In the genomic region with DNA sequence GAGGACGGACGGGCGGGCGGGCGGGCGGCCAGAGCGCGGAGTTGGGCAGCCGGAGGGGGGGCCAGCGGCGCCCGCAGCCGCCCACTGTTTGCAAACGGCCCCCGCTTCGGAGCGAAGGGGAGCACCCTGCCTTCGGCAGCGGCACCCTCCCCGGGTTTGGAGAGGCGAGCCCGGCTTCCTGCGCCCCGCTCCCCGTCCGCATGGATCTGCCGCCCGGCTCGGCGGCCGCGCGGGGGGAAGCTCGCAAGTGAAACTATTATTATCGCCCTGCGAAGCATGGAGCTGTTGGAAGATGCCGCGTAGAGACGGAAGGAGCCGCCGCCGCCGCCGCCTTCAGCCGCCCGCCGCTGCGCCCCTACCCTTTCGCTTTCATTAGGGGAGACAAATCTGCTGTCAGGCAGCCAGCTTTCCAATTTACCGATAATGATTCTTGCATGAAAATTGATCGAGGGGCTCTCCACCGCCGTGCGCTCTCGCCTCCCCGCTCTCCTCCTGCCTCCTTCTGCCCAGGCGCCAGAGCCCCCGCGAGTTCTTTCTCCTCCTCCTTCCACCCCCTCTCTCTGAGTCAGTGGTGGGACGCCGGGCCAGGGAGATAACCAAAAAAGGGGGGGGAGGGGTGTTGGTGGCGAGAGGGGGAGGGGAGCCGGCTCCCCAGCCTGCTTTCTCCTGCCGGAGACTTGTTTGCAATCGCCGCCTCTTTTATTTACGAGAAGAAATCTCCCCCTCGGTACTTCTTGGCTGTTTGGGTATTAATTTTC, we compare ENCODE assay signal across 1 cellular context.
TF ChIP-seq lines count a peak whose summit lies in the region.

No MANE protein-coding gene starts in this region.

TF ChIP-seq in K562, 482 proteins besides CTCF, POLR2A, EP300 and RAD21 (continued from another document and continues in another):
- TF ChIP-seq, protein P1, sequence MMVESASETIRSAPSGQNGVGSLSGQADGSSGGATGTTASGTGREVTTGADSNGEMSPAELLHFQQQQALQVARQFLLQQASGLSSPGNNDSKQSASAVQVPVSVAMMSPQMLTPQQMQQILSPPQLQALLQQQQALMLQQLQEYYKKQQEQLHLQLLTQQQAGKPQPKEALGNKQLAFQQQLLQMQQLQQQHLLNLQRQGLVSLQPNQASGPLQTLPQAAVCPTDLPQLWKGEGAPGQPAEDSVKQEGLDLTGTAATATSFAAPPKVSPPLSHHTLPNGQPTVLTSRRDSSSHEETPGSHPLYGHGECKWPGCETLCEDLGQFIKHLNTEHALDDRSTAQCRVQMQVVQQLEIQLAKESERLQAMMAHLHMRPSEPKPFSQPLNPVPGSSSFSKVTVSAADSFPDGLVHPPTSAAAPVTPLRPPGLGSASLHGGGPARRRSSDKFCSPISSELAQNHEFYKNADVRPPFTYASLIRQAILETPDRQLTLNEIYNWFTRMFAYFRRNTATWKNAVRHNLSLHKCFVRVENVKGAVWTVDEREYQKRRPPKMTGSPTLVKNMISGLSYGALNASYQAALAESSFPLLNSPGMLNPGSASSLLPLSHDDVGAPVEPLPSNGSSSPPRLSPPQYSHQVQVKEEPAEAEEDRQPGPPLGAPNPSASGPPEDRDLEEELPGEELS (CRISPR knock-in tag; IDR thresholded peaks at IDR 0.05; ENCODE audit: borderline replicate concordance): no peak
- TF ChIP-seq POLR2B (IDR thresholded peaks at IDR 0.05; ENCODE audit: low read depth, partially characterized antibody) (peak; percentile 91), TBL1XR1 (IDR thresholded peaks at IDR 0.05; ENCODE audit: low read length in 2 of 2) (peak; percentile 70 to 82; a peak in 2 of 4 replicates), YY1 (IDR thresholded peaks at IDR 0.05; ENCODE audit: borderline replicate concordance in 1 of 3, control insufficient read depth in 1 of 3, extremely low read depth in 1 of 3, insufficient read depth in 3 of 3, insufficient read length in 1 of 3, insufficient replicate concordance in 2 of 3, low read depth in 1 of 3, low read length in 2 of 3) (peak in 1 of 3 experiments; percentile 60), NCOA2 (IDR thresholded peaks at IDR 0.05; ENCODE audit: partially characterized antibody in 2 of 2) (no peak), CBX5 (IDR thresholded peaks at IDR 0.05; ENCODE audit: borderline replicate concordance, low read depth) (no peak), HDGF (IDR thresholded peaks at IDR 0.05) (no peak), GATAD2A (IDR thresholded peaks at IDR 0.05) (peak; percentile 41; the same call in 1 of the 2 replicates), RFX7 (CRISPR knock-in tag; IDR thresholded peaks at IDR 0.05) (no peak), NRF1 (conservative IDR thresholded peaks at IDR 0.05 in 1 of 2, IDR thresholded peaks at IDR 0.05 in 1 of 2) (peak; percentile 44 to 56; a peak in 2 of 4 replicates), ATF7 (IDR thresholded peaks at IDR 0.05) (peak; percentile 50), MTA3 (IDR thresholded peaks at IDR 0.05; ENCODE audit: borderline replicate concordance) (peak; percentile 77), RCOR1 (IDR thresholded peaks at IDR 0.05; ENCODE audit: borderline replicate concordance in 1 of 2, low read depth in 2 of 2, low read length in 2 of 2) (peak in 1 of 2 experiments; percentile 76; a peak in 1 of 4 replicates), MED1 (CRISPR knock-in tag; IDR thresholded peaks at IDR 0.05; ENCODE audit: borderline replicate concordance) (no peak), ZNF717 (CRISPR knock-in tag; IDR thresholded peaks at IDR 0.05) (no peak), ZFP1 (CRISPR knock-in tag; IDR thresholded peaks at IDR 0.05) (peak; percentile 65; the same call in 1 of the 2 replicates), KLF13 (tag; IDR thresholded peaks at IDR 0.05; ENCODE audit: borderline replicate concordance, low read depth) (0 out of 2 replicates have a peak, but pooled peaks have one; percentile 35), TSC22D4 (tag; IDR thresholded peaks at IDR 0.05) (no peak), FOSL1 (tag; conservative IDR thresholded peaks at IDR 0.05) (peak; percentile 96), FIP1L1 (IDR thresholded peaks at IDR 0.05; ENCODE audit: low read depth, low read length, poor library complexity, severe bottlenecking) (peak; percentile 96), CTBP1 (IDR thresholded peaks at IDR 0.05; ENCODE audit: borderline replicate concordance) (peak; percentile 71), ZNF253 (CRISPR knock-in tag; conservative IDR thresholded peaks at IDR 0.05) (no peak), SMAD4 (CRISPR knock-in tag; conservative IDR thresholded peaks at IDR 0.05) (peak; percentile 90), ZNF76 (CRISPR knock-in tag; IDR thresholded peaks at IDR 0.05; ENCODE audit: borderline replicate concordance) (peak; percentile 72; the same call in 1 of the 2 replicates), MEF2D (tag; conservative IDR thresholded peaks at IDR 0.05; ENCODE audit: low read depth) (no peak), CREB1 (IDR thresholded peaks at IDR 0.05) (no peak), CREB1 (CRISPR knock-in tag; IDR thresholded peaks at IDR 0.05) (0 out of 2 replicates have a peak, but pooled peaks have one; percentile 16), HDAC2 (IDR thresholded peaks at IDR 0.05) (peak; percentile 29; the same call in 1 of the 2 replicates), MCM7 (IDR thresholded peaks at IDR 0.05) (no peak), NFIC (IDR thresholded peaks at IDR 0.05) (peak; percentile 78), SIN3A (IDR thresholded peaks at IDR 0.05; ENCODE audit: borderline replicate concordance in 2 of 2, control insufficient read depth in 1 of 2, low read depth in 2 of 2, low read length in 2 of 2) (peak in 1 of 2 experiments; percentile 3; a peak in 2 of 4 replicates), SRSF7 (optimal IDR thresholded peaks at IDR 0.05; ENCODE audit: low read depth, low read length) (no peak), HLTF (IDR thresholded peaks at IDR 0.05) (peak; percentile 68; the same call in 1 of the 2 replicates), HMGN3 (IDR thresholded peaks at IDR 0.05; ENCODE audit: borderline replicate concordance, extremely low read depth, insufficient read length, low read depth, low read length) (peak; percentile 92), BRD4 (IDR thresholded peaks at IDR 0.05) (peak; percentile 71), MYC (IDR thresholded peaks at IDR 0.05; ENCODE audit: low read depth, low read length) (peak; percentile 19; the same call in 1 of the 2 replicates), MYC (CRISPR knock-in tag; IDR thresholded peaks at IDR 0.05; ENCODE audit: borderline replicate concordance, low read depth) (peak; percentile 89; the same call in 1 of the 2 replicates), ZSCAN29 (IDR thresholded peaks at IDR 0.05) (0 out of 2 replicates have a peak, but pooled peaks have one; percentile 34), MAZ (CRISPR knock-in tag; conservative IDR thresholded peaks at IDR 0.05 in 1 of 2, IDR thresholded peaks at IDR 0.05 in 1 of 2) (peak; percentile 91 to 96), RUNX1 (IDR thresholded peaks at IDR 0.05; ENCODE audit: low read depth) (0 out of 2 replicates have a peak, but pooled peaks have one; percentile 24), ZFX (CRISPR knock-in tag; IDR thresholded peaks at IDR 0.05) (no peak), CEBPG (CRISPR knock-in tag; IDR thresholded peaks at IDR 0.05) (no peak), CEBPG (tag; conservative IDR thresholded peaks at IDR 0.05 in 1 of 2, IDR thresholded peaks at IDR 0.05 in 1 of 2) (no peak)
- TF ChIP-seq, protein P2, sequence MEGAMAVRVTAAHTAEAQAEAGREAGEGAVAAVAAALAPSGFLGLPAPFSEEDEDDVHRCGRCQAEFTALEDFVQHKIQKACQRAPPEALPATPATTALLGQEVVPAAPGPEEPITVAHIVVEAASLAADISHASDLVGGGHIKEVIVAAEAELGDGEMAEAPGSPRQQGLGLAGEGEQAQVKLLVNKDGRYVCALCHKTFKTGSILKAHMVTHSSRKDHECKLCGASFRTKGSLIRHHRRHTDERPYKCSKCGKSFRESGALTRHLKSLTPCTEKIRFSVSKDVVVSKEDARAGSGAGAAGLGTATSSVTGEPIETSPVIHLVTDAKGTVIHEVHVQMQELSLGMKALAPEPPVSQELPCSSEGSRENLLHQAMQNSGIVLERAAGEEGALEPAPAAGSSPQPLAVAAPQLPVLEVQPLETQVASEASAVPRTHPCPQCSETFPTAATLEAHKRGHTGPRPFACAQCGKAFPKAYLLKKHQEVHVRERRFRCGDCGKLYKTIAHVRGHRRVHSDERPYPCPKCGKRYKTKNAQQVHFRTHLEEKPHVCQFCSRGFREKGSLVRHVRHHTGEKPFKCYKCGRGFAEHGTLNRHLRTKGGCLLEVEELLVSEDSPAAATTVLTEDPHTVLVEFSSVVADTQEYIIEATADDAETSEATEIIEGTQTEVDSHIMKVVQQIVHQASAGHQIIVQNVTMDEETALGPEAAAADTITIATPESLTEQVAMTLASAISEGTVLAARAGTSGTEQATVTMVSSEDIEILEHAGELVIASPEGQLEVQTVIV (CRISPR knock-in tag; IDR thresholded peaks at IDR 0.05; ENCODE audit: borderline replicate concordance): no peak
- TF ChIP-seq, protein P3, sequence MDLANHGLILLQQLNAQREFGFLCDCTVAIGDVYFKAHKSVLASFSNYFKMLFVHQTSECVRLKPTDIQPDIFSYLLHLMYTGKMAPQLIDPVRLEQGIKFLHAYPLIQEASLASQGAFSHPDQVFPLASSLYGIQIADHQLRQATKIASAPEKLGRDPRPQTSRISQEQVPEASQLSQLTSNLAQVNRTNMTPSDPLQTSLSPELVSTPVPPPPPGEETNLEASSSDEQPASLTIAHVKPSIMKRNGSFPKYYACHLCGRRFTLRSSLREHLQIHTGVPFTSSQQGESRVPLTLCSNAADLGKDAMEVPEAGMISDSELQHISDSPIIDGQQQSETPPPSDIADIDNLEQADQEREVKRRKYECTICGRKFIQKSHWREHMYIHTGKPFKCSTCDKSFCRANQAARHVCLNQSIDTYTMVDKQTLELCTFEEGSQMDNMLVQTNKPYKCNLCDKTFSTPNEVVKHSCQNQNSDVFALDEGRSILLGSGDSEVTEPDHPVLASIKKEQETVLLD (IDR thresholded peaks at IDR 0.05): peak; percentile 73; the same call in 1 of the 2 replicates
- TF ChIP-seq, protein P4, sequence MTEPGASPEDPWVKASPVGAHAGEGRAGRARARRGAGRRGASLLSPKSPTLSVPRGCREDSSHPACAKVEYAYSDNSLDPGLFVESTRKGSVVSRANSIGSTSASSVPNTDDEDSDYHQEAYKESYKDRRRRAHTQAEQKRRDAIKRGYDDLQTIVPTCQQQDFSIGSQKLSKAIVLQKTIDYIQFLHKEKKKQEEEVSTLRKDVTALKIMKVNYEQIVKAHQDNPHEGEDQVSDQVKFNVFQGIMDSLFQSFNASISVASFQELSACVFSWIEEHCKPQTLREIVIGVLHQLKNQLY (CRISPR knock-in tag; conservative IDR thresholded peaks at IDR 0.05): 0 out of 4 replicates have a peak, but pooled peaks of 1 of the 2 experiments have one; percentile 61
- TF ChIP-seq, protein P5, sequence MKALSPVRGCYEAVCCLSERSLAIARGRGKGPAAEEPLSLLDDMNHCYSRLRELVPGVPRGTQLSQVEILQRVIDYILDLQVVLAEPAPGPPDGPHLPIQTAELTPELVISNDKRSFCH (CRISPR knock-in tag; IDR thresholded peaks at IDR 0.05): no peak
- TF ChIP-seq, protein P5 (tag; IDR thresholded peaks at IDR 0.05): peak; percentile 49; the same call in 1 of the 2 replicates
- TF ChIP-seq, protein P6, sequence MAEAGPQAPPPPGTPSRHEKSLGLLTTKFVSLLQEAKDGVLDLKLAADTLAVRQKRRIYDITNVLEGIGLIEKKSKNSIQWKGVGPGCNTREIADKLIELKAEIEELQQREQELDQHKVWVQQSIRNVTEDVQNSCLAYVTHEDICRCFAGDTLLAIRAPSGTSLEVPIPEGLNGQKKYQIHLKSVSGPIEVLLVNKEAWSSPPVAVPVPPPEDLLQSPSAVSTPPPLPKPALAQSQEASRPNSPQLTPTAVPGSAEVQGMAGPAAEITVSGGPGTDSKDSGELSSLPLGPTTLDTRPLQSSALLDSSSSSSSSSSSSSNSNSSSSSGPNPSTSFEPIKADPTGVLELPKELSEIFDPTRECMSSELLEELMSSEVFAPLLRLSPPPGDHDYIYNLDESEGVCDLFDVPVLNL (CRISPR knock-in tag; IDR thresholded peaks at IDR 0.05; ENCODE audit: low read depth): no peak
- TF ChIP-seq, protein P7, sequence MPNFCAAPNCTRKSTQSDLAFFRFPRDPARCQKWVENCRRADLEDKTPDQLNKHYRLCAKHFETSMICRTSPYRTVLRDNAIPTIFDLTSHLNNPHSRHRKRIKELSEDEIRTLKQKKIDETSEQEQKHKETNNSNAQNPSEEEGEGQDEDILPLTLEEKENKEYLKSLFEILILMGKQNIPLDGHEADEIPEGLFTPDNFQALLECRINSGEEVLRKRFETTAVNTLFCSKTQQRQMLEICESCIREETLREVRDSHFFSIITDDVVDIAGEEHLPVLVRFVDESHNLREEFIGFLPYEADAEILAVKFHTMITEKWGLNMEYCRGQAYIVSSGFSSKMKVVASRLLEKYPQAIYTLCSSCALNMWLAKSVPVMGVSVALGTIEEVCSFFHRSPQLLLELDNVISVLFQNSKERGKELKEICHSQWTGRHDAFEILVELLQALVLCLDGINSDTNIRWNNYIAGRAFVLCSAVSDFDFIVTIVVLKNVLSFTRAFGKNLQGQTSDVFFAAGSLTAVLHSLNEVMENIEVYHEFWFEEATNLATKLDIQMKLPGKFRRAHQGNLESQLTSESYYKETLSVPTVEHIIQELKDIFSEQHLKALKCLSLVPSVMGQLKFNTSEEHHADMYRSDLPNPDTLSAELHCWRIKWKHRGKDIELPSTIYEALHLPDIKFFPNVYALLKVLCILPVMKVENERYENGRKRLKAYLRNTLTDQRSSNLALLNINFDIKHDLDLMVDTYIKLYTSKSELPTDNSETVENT (CRISPR knock-in tag; IDR thresholded peaks at IDR 0.05): peak; percentile 92
- TF ChIP-seq, protein P8, sequence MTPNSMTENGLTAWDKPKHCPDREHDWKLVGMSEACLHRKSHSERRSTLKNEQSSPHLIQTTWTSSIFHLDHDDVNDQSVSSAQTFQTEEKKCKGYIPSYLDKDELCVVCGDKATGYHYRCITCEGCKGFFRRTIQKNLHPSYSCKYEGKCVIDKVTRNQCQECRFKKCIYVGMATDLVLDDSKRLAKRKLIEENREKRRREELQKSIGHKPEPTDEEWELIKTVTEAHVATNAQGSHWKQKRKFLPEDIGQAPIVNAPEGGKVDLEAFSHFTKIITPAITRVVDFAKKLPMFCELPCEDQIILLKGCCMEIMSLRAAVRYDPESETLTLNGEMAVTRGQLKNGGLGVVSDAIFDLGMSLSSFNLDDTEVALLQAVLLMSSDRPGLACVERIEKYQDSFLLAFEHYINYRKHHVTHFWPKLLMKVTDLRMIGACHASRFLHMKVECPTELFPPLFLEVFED (CRISPR knock-in tag; conservative IDR thresholded peaks at IDR 0.05): 0 out of 2 replicates have a peak, but pooled peaks have one; percentile 22
- TF ChIP-seq, protein P9, sequence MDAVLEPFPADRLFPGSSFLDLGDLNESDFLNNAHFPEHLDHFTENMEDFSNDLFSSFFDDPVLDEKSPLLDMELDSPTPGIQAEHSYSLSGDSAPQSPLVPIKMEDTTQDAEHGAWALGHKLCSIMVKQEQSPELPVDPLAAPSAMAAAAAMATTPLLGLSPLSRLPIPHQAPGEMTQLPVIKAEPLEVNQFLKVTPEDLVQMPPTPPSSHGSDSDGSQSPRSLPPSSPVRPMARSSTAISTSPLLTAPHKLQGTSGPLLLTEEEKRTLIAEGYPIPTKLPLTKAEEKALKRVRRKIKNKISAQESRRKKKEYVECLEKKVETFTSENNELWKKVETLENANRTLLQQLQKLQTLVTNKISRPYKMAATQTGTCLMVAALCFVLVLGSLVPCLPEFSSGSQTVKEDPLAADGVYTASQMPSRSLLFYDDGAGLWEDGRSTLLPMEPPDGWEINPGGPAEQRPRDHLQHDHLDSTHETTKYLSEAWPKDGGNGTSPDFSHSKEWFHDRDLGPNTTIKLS (IDR thresholded peaks at IDR 0.05; ENCODE audit: borderline replicate concordance, low read depth): peak; percentile 50; the same call in 1 of the 2 replicates
